2 cellular contexts compared by ENCODE assay signal in the genomic region with DNA sequence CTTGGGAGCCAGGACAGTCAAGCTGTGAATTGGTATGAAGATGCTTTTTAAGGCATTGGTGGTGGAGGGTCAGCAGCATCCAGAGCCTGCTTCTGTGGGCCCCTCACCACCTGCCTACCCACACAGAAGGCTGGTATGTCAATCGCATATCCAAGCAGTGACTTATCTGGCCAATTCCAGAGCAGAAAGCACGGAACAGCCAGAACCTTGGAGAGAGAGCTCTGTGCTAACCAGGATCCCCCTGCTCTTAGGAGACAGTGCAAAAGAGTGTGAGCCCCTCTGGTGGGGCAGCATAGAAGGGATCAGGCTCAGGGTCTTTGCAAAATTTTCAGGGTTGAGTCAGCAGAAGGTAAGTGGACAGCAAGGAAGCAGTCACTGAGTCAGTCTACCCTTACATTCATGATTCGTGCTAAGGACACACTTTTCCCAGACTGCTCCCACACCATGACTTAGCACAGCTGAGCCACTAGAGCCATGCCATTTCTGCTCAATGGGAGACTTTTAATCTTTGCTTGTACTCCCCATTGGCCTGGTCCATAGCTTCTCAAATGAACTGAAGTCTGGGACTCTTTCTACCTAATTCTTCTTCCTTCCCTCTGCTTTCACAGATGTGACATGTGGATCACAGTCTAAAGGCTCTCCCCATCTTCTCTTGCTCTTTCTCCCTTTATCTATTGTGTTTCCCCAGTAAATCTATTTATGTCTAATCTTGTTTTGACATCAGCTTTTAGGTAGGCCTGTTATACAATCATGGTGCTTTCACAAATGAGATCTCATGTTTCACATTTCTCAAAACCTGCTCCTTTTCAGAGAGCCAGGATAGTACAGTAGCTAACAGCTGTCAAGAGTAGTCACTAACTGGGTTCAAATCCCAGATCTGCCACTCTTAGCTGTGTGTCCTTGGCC.
TF ChIP-seq lines count a peak whose summit lies in the region.

No MANE protein-coding gene starts in this region.

TF ChIP-seq in IMR-90, 13 proteins besides CTCF, POLR2A, EP300 and RAD21:
- TF ChIP-seq RCOR1 (IDR thresholded peaks at IDR 0.05; ENCODE audit: insufficient replicate concordance, low read length) (no peak), SMC3 (IDR thresholded peaks at IDR 0.05; ENCODE audit: low read depth, low read length) (no peak), CEBPB (IDR thresholded peaks at IDR 0.05; ENCODE audit: low read depth, low read length) (no peak), MAFK (IDR thresholded peaks at IDR 0.05; ENCODE audit: low read depth, low read length) (no peak), FOS (IDR thresholded peaks at IDR 0.05; ENCODE audit: low read depth, low read length) (no peak), BHLHE40 (IDR thresholded peaks at IDR 0.05; ENCODE audit: low read depth, low read length) (no peak)
- TF ChIP-seq, protein P1, sequence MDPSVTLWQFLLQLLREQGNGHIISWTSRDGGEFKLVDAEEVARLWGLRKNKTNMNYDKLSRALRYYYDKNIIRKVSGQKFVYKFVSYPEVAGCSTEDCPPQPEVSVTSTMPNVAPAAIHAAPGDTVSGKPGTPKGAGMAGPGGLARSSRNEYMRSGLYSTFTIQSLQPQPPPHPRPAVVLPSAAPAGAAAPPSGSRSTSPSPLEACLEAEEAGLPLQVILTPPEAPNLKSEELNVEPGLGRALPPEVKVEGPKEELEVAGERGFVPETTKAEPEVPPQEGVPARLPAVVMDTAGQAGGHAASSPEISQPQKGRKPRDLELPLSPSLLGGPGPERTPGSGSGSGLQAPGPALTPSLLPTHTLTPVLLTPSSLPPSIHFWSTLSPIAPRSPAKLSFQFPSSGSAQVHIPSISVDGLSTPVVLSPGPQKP (IDR thresholded peaks at IDR 0.05; ENCODE audit: borderline replicate concordance, low read depth, low read length) = no peak

TF ChIP-seq in H1, 55 proteins besides CTCF, POLR2A, EP300 and RAD21:
- no peak for TF ChIP-seq EGR1 (IDR thresholded peaks at IDR 0.05; ENCODE audit: borderline replicate concordance, low read depth, low read length)
- TF ChIP-seq TAF7 (optimal IDR thresholded peaks at IDR 0.05; ENCODE audit: borderline replicate concordance, low read depth, low read length) = no peak
- TF ChIP-seq POU5F1 (IDR thresholded peaks at IDR 0.05; ENCODE audit: low read depth, low read length) = no peak
- TF ChIP-seq POLR2AphosphoS5 (IDR thresholded peaks at IDR 0.05; ENCODE audit: low read depth, low read length) = no peak
- no peak for TF ChIP-seq CHD1 (IDR thresholded peaks at IDR 0.05; ENCODE audit: low read depth, low read length)
- TF ChIP-seq RBBP5 (IDR thresholded peaks at IDR 0.05; ENCODE audit: borderline replicate concordance, low read depth, low read length) = no peak
- no peak for TF ChIP-seq TBP (IDR thresholded peaks at IDR 0.05; ENCODE audit: low read depth, low read length)
- no peak for TF ChIP-seq CBX8 (IDR thresholded peaks at IDR 0.05; ENCODE audit: borderline replicate concordance, low read depth, low read length)
- TF ChIP-seq, protein P2, sequence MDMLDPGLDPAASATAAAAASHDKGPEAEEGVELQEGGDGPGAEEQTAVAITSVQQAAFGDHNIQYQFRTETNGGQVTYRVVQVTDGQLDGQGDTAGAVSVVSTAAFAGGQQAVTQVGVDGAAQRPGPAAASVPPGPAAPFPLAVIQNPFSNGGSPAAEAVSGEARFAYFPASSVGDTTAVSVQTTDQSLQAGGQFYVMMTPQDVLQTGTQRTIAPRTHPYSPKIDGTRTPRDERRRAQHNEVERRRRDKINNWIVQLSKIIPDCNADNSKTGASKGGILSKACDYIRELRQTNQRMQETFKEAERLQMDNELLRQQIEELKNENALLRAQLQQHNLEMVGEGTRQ (IDR thresholded peaks at IDR 0.05; ENCODE audit: low read length) = no peak
- TF ChIP-seq, protein P3, sequence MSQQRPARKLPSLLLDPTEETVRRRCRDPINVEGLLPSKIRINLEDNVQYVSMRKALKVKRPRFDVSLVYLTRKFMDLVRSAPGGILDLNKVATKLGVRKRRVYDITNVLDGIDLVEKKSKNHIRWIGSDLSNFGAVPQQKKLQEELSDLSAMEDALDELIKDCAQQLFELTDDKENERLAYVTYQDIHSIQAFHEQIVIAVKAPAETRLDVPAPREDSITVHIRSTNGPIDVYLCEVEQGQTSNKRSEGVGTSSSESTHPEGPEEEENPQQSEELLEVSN (IDR thresholded peaks at IDR 0.05) = no peak
- no peak for TF ChIP-seq KDM5A (IDR thresholded peaks at IDR 0.05; ENCODE audit: low read length)
- TF ChIP-seq JUN (IDR thresholded peaks at IDR 0.05; ENCODE audit: low read depth, low read length) = no peak
- TF ChIP-seq SUZ12 (IDR thresholded peaks at IDR 0.05; ENCODE audit: low read length) = no peak
- TF ChIP-seq GABPA (IDR thresholded peaks at IDR 0.05; ENCODE audit: borderline replicate concordance, insufficient read depth, low read length) = no peak
- no peak for TF ChIP-seq YY1 (IDR thresholded peaks at IDR 0.05; ENCODE audit: low read depth, low read length)
- no peak for TF ChIP-seq EZH2 (IDR thresholded peaks at IDR 0.05; ENCODE audit: low read depth, low read length, severe bottlenecking)
- TF ChIP-seq CBX5 (IDR thresholded peaks at IDR 0.05; ENCODE audit: low read depth, low read length) = no peak
- no peak for TF ChIP-seq BCL11A (IDR thresholded peaks at IDR 0.05; ENCODE audit: low read depth in 2 of 2, low read length in 2 of 2)
- TF ChIP-seq RNF2 (IDR thresholded peaks at IDR 0.05; ENCODE audit: borderline replicate concordance, low read depth, low read length, missing control alignments, poor library complexity, severe bottlenecking) = no peak
- TF ChIP-seq SP4 (IDR thresholded peaks at IDR 0.05; ENCODE audit: low read length) = no peak
